In genomic region chr3:129278970-129279906, GRCh38 we compare ENCODE assay signal across 8 cellular contexts. TPM values are rescaled to one million over a fixed set of nuclear protein-coding genes. Genes with fewer than 3 reads are reported as not detected.
DNase-seq lines count a peak whose midpoint lies in the region; ATAC-seq, FAIRE-seq and TF ChIP-seq lines count a peak whose summit lies in the region.

No MANE protein-coding gene starts in this region.

- H3K27ac Mint-ChIP-seq in CD4-positive, alpha-beta T cell = peak overlapping the region; percentile 95
- peak overlapping the region; percentile 96 for H3K27ac Mint-ChIP-seq in activated T-helper 2 cell treated with anti-CD3 and anti-CD28 coated beads, Interferon-gamma antibody, Interleukin-2, Interleukin-4, amounts not matched to agents 10 μg/mL and 5 μg/mL and 100 μg/mL, durations not matched to agents 14 hours and 24 hours and 36 hours

- H3K9me3 ChIP-seq in CD4-positive, alpha-beta T cell (ENCODE audit: control insufficient read depth, low read length) = no peaks in the 10 kb centered on the region
- H3K9me3 ChIP-seq in OCI-LY7 (ENCODE audit: low read length) = peaks cover 4% of the 10 kb centered on the region; the same call in 1 of the 2 replicates
- no peaks in the 10 kb centered on the region for H3K9me3 ChIP-seq in osteoblast (ENCODE audit: low read depth, low read length)
- H3K9me3 ChIP-seq in thymus (ENCODE audit: control insufficient read depth) = no peaks in the 10 kb centered on the region

- intact Hi-C loops in CD4-positive, alpha-beta T cell (cut with DNase I, micrococcal nuclease) = loop anchor here (1.0 to 5.0 kb wide), 2 partner anchors 35 to 118 kb away; no protein-coding TSS in a partner anchor
- intact Hi-C loops in OCI-LY7 (cut with micrococcal nuclease; ENCODE audit: unreplicated experiment) = loop anchor here (1.0 to 5.0 kb wide), 2 partner anchors 37 to 118 kb away; a partner anchor contains a TSS
- intact Hi-C loops in activated T-helper 2 cell treated with anti-CD3 and anti-CD28 coated beads, Interferon-gamma antibody, Interleukin-2, Interleukin-4, amounts not matched to agents 10 μg/mL and 5 μg/mL and 100 μg/mL, durations not matched to agents 14 hours and 24 hours and 36 hours (cut with micrococcal nuclease) = loop anchor here (1.0 to 2.0 kb wide), 3 partner anchors 30 to 162 kb away; partner anchors contain the start of genes COPG1 and IFT122

- H3K4me2 ChIP-seq in OCI-LY7 (ENCODE audit: low read length) (peak overlapping the region; percentile 97), osteoblast (ENCODE audit: insufficient read depth, low read length) (peak overlapping the region; percentile 89)

- no peak for TF ChIP-seq CTCF in CD4-positive, alpha-beta T cell (IDR thresholded peaks at IDR 0.05)
- TF ChIP-seq CTCF in OCI-LY7 (conservative IDR thresholded peaks at IDR 0.05; ENCODE audit: low read length) (no peak), foreskin keratinocyte (conservative IDR thresholded peaks at IDR 0.05) (no peak), osteoblast (IDR thresholded peaks at IDR 0.05; ENCODE audit: extremely low read depth, low read depth, low read length) (no peak)

- no peak for TF ChIP-seq POLR2A in H54 (IDR thresholded peaks at IDR 0.05; ENCODE audit: low read depth, low read length)

- peak; percentile 7 to 47 (median 18) for DNase-seq in CD4-positive, alpha-beta T cell
- DNase-seq in H54 (ENCODE audit: insufficient read length, low spot score) (peak; percentile 45), OCI-LY7 (ENCODE audit: low spot score) (peak; percentile 77), foreskin keratinocyte (peak; percentile 62 to 71), osteoblast (ENCODE audit: insufficient read length, low spot score, missing footprints) (peak; percentile 92)
- peak; percentile 51 for DNase-seq in activated T-helper 2 cell treated with anti-CD3 and anti-CD28 coated beads, Interferon-gamma antibody, Interleukin-2, Interleukin-4, amounts not matched to agents 10 μg/mL and 5 μg/mL and 100 μg/mL, durations not matched to agents 14 hours and 24 hours and 36 hours (ENCODE audit: low spot score)

- peaks cover 49% of the 10 kb centered on the region for H3K4me1 Mint-ChIP-seq in CD4-positive, alpha-beta T cell (ENCODE audit: low read depth)
- peaks cover 45% of the 10 kb centered on the region for H3K4me1 Mint-ChIP-seq in activated T-helper 2 cell treated with anti-CD3 and anti-CD28 coated beads, Interferon-gamma antibody, Interleukin-2, Interleukin-4, amounts not matched to agents 10 μg/mL and 5 μg/mL and 100 μg/mL, durations not matched to agents 14 hours and 24 hours and 36 hours (ENCODE audit: low read depth)

- CTCF ChIA-PET in CD4-positive, alpha-beta T cell (lab: Charles Lee) = interaction anchor here (2.7 kb wide), 1 partner anchor 37 kb away, joined by 11 read pairs; a partner anchor contains a TSS
- CTCF ChIA-PET in OCI-LY7 (lab: Charles Lee; ENCODE audit: unreplicated experiment) = interaction anchor here (0.5 to 1.5 kb wide), 4 partner anchors 37 to 159 kb away, joined by 3 to 4 read pairs (median 4); a partner anchor contains a TSS

- H3K9me2 ChIP-seq in OCI-LY7 (ENCODE audit: insufficient read depth, low read length) = no peaks in the 10 kb centered on the region

- H3K9me3 Mint-ChIP-seq in CD4-positive, alpha-beta T cell = no peaks in the 10 kb centered on the region
- no peaks in the 10 kb centered on the region for H3K9me3 Mint-ChIP-seq in activated T-helper 2 cell treated with anti-CD3 and anti-CD28 coated beads, Interferon-gamma antibody, Interleukin-2, Interleukin-4, amounts not matched to agents 10 μg/mL and 5 μg/mL and 100 μg/mL, durations not matched to agents 14 hours and 24 hours and 36 hours

- peak; percentile 19 for ATAC-seq in CD4-positive, alpha-beta T cell (ENCODE audit: poor library complexity)
- peak; percentile 41 for ATAC-seq in foreskin keratinocyte
- no peak for ATAC-seq in HG03108 (IDR thresholded peaks at IDR 0.05; ENCODE audit: unreplicated experiment)

- no peaks in the 10 kb centered on the region for H3K27me3 Mint-ChIP-seq in CD4-positive, alpha-beta T cell
- H3K27me3 Mint-ChIP-seq in activated T-helper 2 cell treated with anti-CD3 and anti-CD28 coated beads, Interferon-gamma antibody, Interleukin-2, Interleukin-4, amounts not matched to agents 10 μg/mL and 5 μg/mL and 100 μg/mL, durations not matched to agents 14 hours and 24 hours and 36 hours (ENCODE audit: low read depth) = no peaks in the 10 kb centered on the region

- no TSS peak for BruUV-seq in OCI-LY7 (replicated peaks; lab: Mats Ljungman, UMichigan)

- H2AFZ ChIP-seq in OCI-LY7 (ENCODE audit: low read length) (no peak overlapping the region), osteoblast (ENCODE audit: low read length) (peak overlapping the region; percentile 77)

- FAIRE-seq in H54 (lab: Jason Lieb, UNC) = no peak

- H3K4me1 ChIP-seq in OCI-LY7 (ENCODE audit: insufficient read depth, low read length, poor library complexity, severe bottlenecking) (peaks cover 77% of the 10 kb centered on the region), foreskin keratinocyte (peaks cover 25% of the 10 kb centered on the region), osteoblast (ENCODE audit: insufficient read depth, low read length) (peaks cover 17% of the 10 kb centered on the region), thymus (ENCODE audit: control insufficient read depth, insufficient read depth, low read length) (peaks cover 24% of the 10 kb centered on the region)

- H3K79me2 ChIP-seq in OCI-LY7 (ENCODE audit: insufficient read depth, low read depth, low read length) (peaks cover 48% of the 10 kb centered on the region), osteoblast (ENCODE audit: insufficient read depth, low read length) (peaks cover 19% of the 10 kb centered on the region)

- H3K36me3 Mint-ChIP-seq in CD4-positive, alpha-beta T cell (ENCODE audit: low read depth) = peaks cover 78% of the 10 kb centered on the region
- H3K36me3 Mint-ChIP-seq in activated T-helper 2 cell treated with anti-CD3 and anti-CD28 coated beads, Interferon-gamma antibody, Interleukin-2, Interleukin-4, amounts not matched to agents 10 μg/mL and 5 μg/mL and 100 μg/mL, durations not matched to agents 14 hours and 24 hours and 36 hours (ENCODE audit: low read depth) = peaks cover 63% of the 10 kb centered on the region

- H3K36me3 ChIP-seq in OCI-LY7 (ENCODE audit: insufficient read depth, low read length) (peaks cover 62% of the 10 kb centered on the region), osteoblast (ENCODE audit: insufficient read depth, low read length) (peaks cover 35% of the 10 kb centered on the region), thymus (ENCODE audit: control insufficient read depth, insufficient read depth) (peaks cover 20% of the 10 kb centered on the region)

- H3K27me3 ChIP-seq in CD4-positive, alpha-beta T cell (ENCODE audit: control insufficient read depth, insufficient read depth, low read length) = no peaks in the 10 kb centered on the region
- H3K27me3 ChIP-seq in foreskin keratinocyte (no peaks in the 10 kb centered on the region), osteoblast (ENCODE audit: insufficient read depth, low read length) (no peaks in the 10 kb centered on the region), thymus (ENCODE audit: control insufficient read depth, insufficient read depth) (no peaks in the 10 kb centered on the region)

- H3K27ac ChIP-seq in CD4-positive, alpha-beta T cell (ENCODE audit: low read depth, low read length) = peak overlapping the region; percentile 90
- H3K27ac ChIP-seq in OCI-LY7 (ENCODE audit: low read depth, low read length, poor library complexity, severe bottlenecking) (peak overlapping the region; percentile 94), foreskin keratinocyte (peak overlapping the region; percentile 87), osteoblast (ENCODE audit: low read depth, low read length) (peak overlapping the region; percentile 77), thymus (ENCODE audit: low read depth) (peak overlapping the region; percentile 92)

- peak overlapping the region; percentile 93 for H3K4me3 ChIP-seq in OCI-LY7 (ENCODE audit: low read depth, low read length, poor library complexity, severe bottlenecking)
- peak overlapping the region; percentile 81 for H3K4me3 ChIP-seq in osteoblast (ENCODE audit: insufficient read depth, low read length)
- H3K4me3 ChIP-seq in thymus (ENCODE audit: low read length) = peak overlapping the region; percentile 95

- POLR2A ChIA-PET in CD4-positive, alpha-beta T cell (lab: Charles Lee) = interaction anchor here (0.5 to 3.1 kb wide), 18 partner anchors 9 to 629 kb away, joined by 3 to 121 read pairs (median 4); partner anchors contain the start of genes ACAD9, CFAP92, COPG1 and RAB43
- POLR2A ChIA-PET in OCI-LY7 (lab: Charles Lee) = interaction anchor here (0.6 to 4.0 kb wide), 9 partner anchors 11 to 780 kb away, joined by 3 to 20 read pairs (median 4); partner anchors contain the start of gene COPG1

- WGBS in thymus = under 1% methylated on average over 82 of the region's 82 CpGs

- peaks cover 6% of the 10 kb centered on the region; the same call in 1 of the 2 replicates for H4K20me1 ChIP-seq in OCI-LY7 (ENCODE audit: insufficient read depth, low read length)
- H4K20me1 ChIP-seq in osteoblast (ENCODE audit: insufficient read depth, low read length) = peaks cover 11% of the 10 kb centered on the region

- peak overlapping the region; percentile 97 for H3K4me3 Mint-ChIP-seq in CD4-positive, alpha-beta T cell
- peak overlapping the region; percentile 98 for H3K4me3 Mint-ChIP-seq in activated T-helper 2 cell treated with anti-CD3 and anti-CD28 coated beads, Interferon-gamma antibody, Interleukin-2, Interleukin-4, amounts not matched to agents 10 μg/mL and 5 μg/mL and 100 μg/mL, durations not matched to agents 14 hours and 24 hours and 36 hours (ENCODE audit: low read depth)

RNA-seq across cellular contexts. Expression of gene HMCES, which starts 0.6 kb away (rescaled TPM):
- total RNA-seq in CD4-positive, alpha-beta T cell = 10 to 100 TPM; 63.5 to 64.0 TPM
- 90.6 and 104 TPM in 2 replicates for total RNA-seq in OCI-LY7 (2014; rRNA removed; shearing (Covaris generic))
- 287 and 320 TPM in 2 replicates for total RNA-seq in OCI-LY7 (2022)
- 63.6 and 70.7 TPM in 2 replicates for total RNA-seq in activated T-helper 2 cell treated with anti-CD3 and anti-CD28 coated beads, Interferon-gamma antibody, Interleukin-2, Interleukin-4, amounts not matched to agents 10 μg/mL and 5 μg/mL and 100 μg/mL, durations not matched to agents 14 hours and 24 hours and 36 hours
- 62.6 and 64.7 TPM in 2 replicates for total RNA-seq in foreskin keratinocyte
- 89.4 and 92.1 TPM in 2 replicates for polyA plus RNA-seq in foreskin keratinocyte
- total RNA-seq in osteoblast = 10.5 and 11.8 TPM in 2 replicates
- 59.4 TPM for polyA plus RNA-seq in thymus

RNA-seq across cellular contexts. Expression of gene COPG1, which starts 29.8 kb away (rescaled TPM):
- 10 to 100 TPM; 77.7 to 79.3 TPM for total RNA-seq in CD4-positive, alpha-beta T cell
- total RNA-seq in OCI-LY7 (2014; rRNA removed; shearing (Covaris generic)) = 91.9 and 135 TPM in 2 replicates
- total RNA-seq in OCI-LY7 (2022) (174 and 182 TPM in 2 replicates), foreskin keratinocyte (145 and 169 TPM in 2 replicates), osteoblast (297 and 305 TPM in 2 replicates)
- total RNA-seq in activated T-helper 2 cell treated with anti-CD3 and anti-CD28 coated beads, Interferon-gamma antibody, Interleukin-2, Interleukin-4, amounts not matched to agents 10 μg/mL and 5 μg/mL and 100 μg/mL, durations not matched to agents 14 hours and 24 hours and 36 hours = 182 and 187 TPM in 2 replicates
- polyA plus RNA-seq in foreskin keratinocyte (104 and 117 TPM in 2 replicates), thymus (70.8 TPM)

Comparison
In these comparisons a context has a peak if more than half of its experiments do, and no peak if none do; other contexts are left out.
1. DNase-seq: peak in every context shown above with its lines; median percentile 92 in osteoblast; 77 in OCI-LY7; 66 in foreskin keratinocyte; 51 in activated T-helper 2 cell treated with anti-CD3 and anti-CD28 coated beads, Interferon-gamma antibody, Interleukin-2, Interleukin-4, amounts not matched to agents 10 μg/mL and 5 μg/mL and 100 μg/mL, durations not matched to agents 14 hours and 24 hours and 36 hours; 45 in H54; 18 in CD4-positive, alpha-beta T cell.